Comparison of ENCODE assay signal across 1 cellular context in genomic region chr4:128268970-128269369, GRCh38.
TF ChIP-seq lines count a peak whose summit lies in the region.

No MANE protein-coding gene starts in this region.

TF ChIP-seq in HepG2, 621 proteins besides CTCF, POLR2A, EP300 and RAD21 (continues in another document):
- TF ChIP-seq AGO2 (optimal IDR thresholded peaks at IDR 0.05; ENCODE audit: low read depth, low read length), result peak; percentile 56
- TF ChIP-seq DRAP1 (CRISPR knock-in tag; IDR thresholded peaks at IDR 0.05), result no peak
- no peak for TF ChIP-seq ZSCAN9 (CRISPR knock-in tag; IDR thresholded peaks at IDR 0.05; ENCODE audit: borderline replicate concordance)
- TF ChIP-seq MAX (IDR thresholded peaks at IDR 0.05), result no peak
- no peak for TF ChIP-seq ZNF850 (CRISPR knock-in tag; conservative IDR thresholded peaks at IDR 0.05)
- TF ChIP-seq ZNF30 (CRISPR knock-in tag; IDR thresholded peaks at IDR 0.05), result no peak
- no peak for TF ChIP-seq AHDC1 (CRISPR knock-in tag; IDR thresholded peaks at IDR 0.05; ENCODE audit: borderline replicate concordance)
- TF ChIP-seq MBD4 (IDR thresholded peaks at IDR 0.05; ENCODE audit: borderline replicate concordance, low read length), result peak; percentile 58; the same call in 1 of the 2 replicates
- no peak for TF ChIP-seq TBP (CRISPR knock-in tag; IDR thresholded peaks at IDR 0.05)
- no peak for TF ChIP-seq FOXM1 (CRISPR knock-in tag; IDR thresholded peaks at IDR 0.05)
- TF ChIP-seq RFXANK (CRISPR knock-in tag; IDR thresholded peaks at IDR 0.05), result no peak
- TF ChIP-seq HIVEP1 (CRISPR knock-in tag; IDR thresholded peaks at IDR 0.05), result no peak
- peak; percentile 75; the same call in 1 of the 2 replicates for TF ChIP-seq SOX5 (CRISPR knock-in tag; IDR thresholded peaks at IDR 0.05; ENCODE audit: borderline replicate concordance)
- no peak for TF ChIP-seq ZBTB7B (CRISPR knock-in tag; IDR thresholded peaks at IDR 0.05)
- TF ChIP-seq, protein P1, sequence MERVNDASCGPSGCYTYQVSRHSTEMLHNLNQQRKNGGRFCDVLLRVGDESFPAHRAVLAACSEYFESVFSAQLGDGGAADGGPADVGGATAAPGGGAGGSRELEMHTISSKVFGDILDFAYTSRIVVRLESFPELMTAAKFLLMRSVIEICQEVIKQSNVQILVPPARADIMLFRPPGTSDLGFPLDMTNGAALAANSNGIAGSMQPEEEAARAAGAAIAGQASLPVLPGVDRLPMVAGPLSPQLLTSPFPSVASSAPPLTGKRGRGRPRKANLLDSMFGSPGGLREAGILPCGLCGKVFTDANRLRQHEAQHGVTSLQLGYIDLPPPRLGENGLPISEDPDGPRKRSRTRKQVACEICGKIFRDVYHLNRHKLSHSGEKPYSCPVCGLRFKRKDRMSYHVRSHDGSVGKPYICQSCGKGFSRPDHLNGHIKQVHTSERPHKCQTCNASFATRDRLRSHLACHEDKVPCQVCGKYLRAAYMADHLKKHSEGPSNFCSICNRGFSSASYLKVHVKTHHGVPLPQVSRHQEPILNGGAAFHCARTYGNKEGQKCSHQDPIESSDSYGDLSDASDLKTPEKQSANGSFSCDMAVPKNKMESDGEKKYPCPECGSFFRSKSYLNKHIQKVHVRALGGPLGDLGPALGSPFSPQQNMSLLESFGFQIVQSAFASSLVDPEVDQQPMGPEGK (CRISPR knock-in tag; IDR thresholded peaks at IDR 0.05), result peak; percentile 64
- TF ChIP-seq HDAC6 (IDR thresholded peaks at IDR 0.05; ENCODE audit: low read depth, low read length), result no peak
- TF ChIP-seq ARID5B (CRISPR knock-in tag; IDR thresholded peaks at IDR 0.05), result peak; percentile 25; the same call in 1 of the 2 replicates
- TF ChIP-seq, protein P2, sequence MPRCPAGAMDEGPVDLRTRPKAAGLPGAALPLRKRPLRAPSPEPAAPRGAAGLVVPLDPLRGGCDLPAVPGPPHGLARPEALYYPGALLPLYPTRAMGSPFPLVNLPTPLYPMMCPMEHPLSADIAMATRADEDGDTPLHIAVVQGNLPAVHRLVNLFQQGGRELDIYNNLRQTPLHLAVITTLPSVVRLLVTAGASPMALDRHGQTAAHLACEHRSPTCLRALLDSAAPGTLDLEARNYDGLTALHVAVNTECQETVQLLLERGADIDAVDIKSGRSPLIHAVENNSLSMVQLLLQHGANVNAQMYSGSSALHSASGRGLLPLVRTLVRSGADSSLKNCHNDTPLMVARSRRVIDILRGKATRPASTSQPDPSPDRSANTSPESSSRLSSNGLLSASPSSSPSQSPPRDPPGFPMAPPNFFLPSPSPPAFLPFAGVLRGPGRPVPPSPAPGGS (CRISPR knock-in tag; IDR thresholded peaks at IDR 0.05), result no peak
- no peak for TF ChIP-seq ATAD3A (CRISPR knock-in tag; IDR thresholded peaks at IDR 0.05)
- TF ChIP-seq NFIC (IDR thresholded peaks at IDR 0.05; ENCODE audit: low read length), result peak; percentile 14; the same call in 1 of the 2 replicates
- no peak for TF ChIP-seq ZNF644 (CRISPR knock-in tag; IDR thresholded peaks at IDR 0.05; ENCODE audit: low read depth)
- TF ChIP-seq ZNF782 (CRISPR knock-in tag; IDR thresholded peaks at IDR 0.05; ENCODE audit: borderline replicate concordance), result no peak
- TF ChIP-seq POLR2G (IDR thresholded peaks at IDR 0.05; ENCODE audit: low read depth, low read length), result peak; percentile 36; the same call in 1 of the 2 replicates
- TF ChIP-seq TSC22D2 (CRISPR knock-in tag; IDR thresholded peaks at IDR 0.05; ENCODE audit: borderline replicate concordance), result no peak
- no peak for TF ChIP-seq ZUFSP (CRISPR knock-in tag; IDR thresholded peaks at IDR 0.05; ENCODE audit: borderline replicate concordance)
- TF ChIP-seq ZNF383 (CRISPR knock-in tag; IDR thresholded peaks at IDR 0.05; ENCODE audit: borderline replicate concordance), result no peak
- TF ChIP-seq PRDM15 (CRISPR knock-in tag; IDR thresholded peaks at IDR 0.05), result no peak
- TF ChIP-seq PHF5A (CRISPR knock-in tag; IDR thresholded peaks at IDR 0.05; ENCODE audit: low read depth, unreplicated experiment), result no peak
- TF ChIP-seq, protein P3, sequence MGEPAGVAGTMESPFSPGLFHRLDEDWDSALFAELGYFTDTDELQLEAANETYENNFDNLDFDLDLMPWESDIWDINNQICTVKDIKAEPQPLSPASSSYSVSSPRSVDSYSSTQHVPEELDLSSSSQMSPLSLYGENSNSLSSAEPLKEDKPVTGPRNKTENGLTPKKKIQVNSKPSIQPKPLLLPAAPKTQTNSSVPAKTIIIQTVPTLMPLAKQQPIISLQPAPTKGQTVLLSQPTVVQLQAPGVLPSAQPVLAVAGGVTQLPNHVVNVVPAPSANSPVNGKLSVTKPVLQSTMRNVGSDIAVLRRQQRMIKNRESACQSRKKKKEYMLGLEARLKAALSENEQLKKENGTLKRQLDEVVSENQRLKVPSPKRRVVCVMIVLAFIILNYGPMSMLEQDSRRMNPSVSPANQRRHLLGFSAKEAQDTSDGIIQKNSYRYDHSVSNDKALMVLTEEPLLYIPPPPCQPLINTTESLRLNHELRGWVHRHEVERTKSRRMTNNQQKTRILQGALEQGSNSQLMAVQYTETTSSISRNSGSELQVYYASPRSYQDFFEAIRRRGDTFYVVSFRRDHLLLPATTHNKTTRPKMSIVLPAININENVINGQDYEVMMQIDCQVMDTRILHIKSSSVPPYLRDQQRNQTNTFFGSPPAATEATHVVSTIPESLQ (CRISPR knock-in tag; conservative IDR thresholded peaks at IDR 0.05), result no peak
- TF ChIP-seq ZSCAN20 (CRISPR knock-in tag; IDR thresholded peaks at IDR 0.05; ENCODE audit: borderline replicate concordance), result no peak
- TF ChIP-seq ZNF296 (CRISPR knock-in tag; conservative IDR thresholded peaks at IDR 0.05), result no peak
- no peak for TF ChIP-seq TGIF2 (CRISPR knock-in tag; IDR thresholded peaks at IDR 0.05)
- TF ChIP-seq MAZ (IDR thresholded peaks at IDR 0.05; ENCODE audit: borderline replicate concordance, low read depth, low read length), result 0 out of 2 replicates have a peak, but pooled peaks have one; percentile 17
- no peak for TF ChIP-seq MAZ (CRISPR knock-in tag; IDR thresholded peaks at IDR 0.05; ENCODE audit: low read depth)
